ENCODE assay signal across 22 cellular contexts in the genomic region with DNA sequence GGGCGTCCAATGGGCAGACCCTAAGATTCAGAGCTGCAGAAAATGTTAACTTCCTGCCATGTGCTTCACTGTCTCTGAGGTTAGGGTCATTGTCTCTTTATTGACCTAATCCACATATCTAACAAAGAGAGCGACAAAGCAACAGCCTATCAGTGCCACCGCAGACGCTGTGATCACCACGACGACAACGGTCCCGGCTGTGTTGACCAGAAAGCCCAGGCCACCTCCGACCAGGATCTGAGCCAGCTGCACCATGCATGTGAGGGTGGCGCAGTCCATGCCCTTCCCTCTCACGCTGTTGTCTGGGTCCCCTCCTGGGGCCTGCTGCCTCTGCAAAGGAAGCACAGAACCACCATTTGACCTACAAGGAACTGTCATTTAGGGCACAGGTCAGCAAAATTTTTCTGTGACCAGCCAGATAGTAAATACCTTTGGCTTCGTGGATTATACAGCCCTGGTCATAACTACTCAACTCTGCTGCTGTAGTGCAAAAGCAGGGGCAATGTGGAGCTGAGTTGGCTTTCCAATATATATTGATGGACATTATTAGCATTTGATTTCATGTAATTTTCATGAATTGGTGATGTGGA. TPM values are rescaled to one million over a fixed set of nuclear protein-coding genes. Genes with fewer than 3 reads are reported as not detected.
DNase-seq lines count a peak whose midpoint lies in the region; ATAC-seq, FAIRE-seq and TF ChIP-seq lines count a peak whose summit lies in the region.
"Had no signal": no experiment of that assay in that cellular context is flagged by ENCODE, and none has a peak within 500 bp of the region (broad histone marks: within the 10 kb centered on the region; RNA-seq: fewer than 3 reads in every experiment).

No MANE protein-coding gene starts in this region.

- no peak overlapping the region for H3K56ac ChIP-seq in H9 (ENCODE audit: insufficient read length, low read depth, low read length)

- H2BK5ac ChIP-seq in H9 (ENCODE audit: insufficient read length, low read length), result no peak overlapping the region

- H3K4me3 Mint-ChIP-seq in H9 (no peak overlapping the region), endodermal cell (no peak overlapping the region)
- H3K4me3 Mint-ChIP-seq: CD4-positive, CD25-positive, alpha-beta regulatory T cell had no signal

- no peak overlapping the region for H2AK5ac ChIP-seq in H9 (ENCODE audit: insufficient read length, low read length)

- H3K79me1 ChIP-seq in H9 (ENCODE audit: insufficient read depth, low read depth, low read length, poor library complexity, severe bottlenecking), result no peaks in the 10 kb centered on the region

- H3K4me1 ChIP-seq in H9 (ENCODE audit: insufficient read depth, low read length) (0 out of 2 replicates have a peak, but pooled peaks cover 2% of the 10 kb centered on the region), endodermal cell (ENCODE audit: control insufficient read depth, insufficient read depth, low read length) (peaks cover 5% of the 10 kb centered on the region), thyroid gland (no peaks in the 10 kb centered on the region), pancreas (no peaks in the 10 kb centered on the region)

- H3K27ac ChIP-seq in H9 (ENCODE audit: insufficient read length, low read depth, low read length) (no peak overlapping the region), endodermal cell (ENCODE audit: low read depth, low read length) (no peak overlapping the region), thyroid gland (no peak overlapping the region), pancreas (no peak overlapping the region)
- H3K27ac ChIP-seq: SK-N-MC had no signal

- H2BK120ac ChIP-seq in H9 (ENCODE audit: low read depth, low read length, poor library complexity, severe bottlenecking), result no peak overlapping the region

- no peak overlapping the region for H3K4ac ChIP-seq in H9 (ENCODE audit: low read depth, low read length)

- no peak overlapping the region for H2BK20ac ChIP-seq in H9 (ENCODE audit: low read depth, low read length, poor library complexity, severe bottlenecking)

- H3K9ac ChIP-seq in H9 (ENCODE audit: extremely low read depth, insufficient read length, low read length) (no peak overlapping the region), endodermal cell (ENCODE audit: extremely low read depth, low read length, poor library complexity, severe bottlenecking) (no peak overlapping the region)

- H3K9me3 Mint-ChIP-seq in H9 (no peaks in the 10 kb centered on the region), endodermal cell (peaks cover 1% of the 10 kb centered on the region)

- peak; percentile 62 for DNase-seq in H9
- DNase-seq in NCI-H748 treated with DMSO at 0.1 percent for 48 hours (lab: John Stamatoyannopoulos, UW), result peak; percentile 36
- DNase-seq in endodermal cell, result peak; percentile 68
- DNase-seq in urothelium cell line (ENCODE audit: low spot score), result no peak
- no peak for DNase-seq in thyroid gland
- DNase-seq in NCI-H446 (lab: John Stamatoyannopoulos, UW), result no peak
- DNase-seq in pancreas, result no peak
- DNase-seq: CD4-positive, CD25-positive, alpha-beta regulatory T cell; COR-L47; DND-41; GOT3; Kasumi-1; NCI-H187 treated with DMSO at 0.1 percent for 48 hours; NCI-H510A treated with DMSO at 0.1 percent for 48 hours; PC-3; RPMI8226; SHP77 treated with DMSO at 0.1 percent for 48 hours; SW 1271 had no signal

- H3K9me3 ChIP-seq in H9 (ENCODE audit: control insufficient read depth, low read depth, low read length) (no peaks in the 10 kb centered on the region), endodermal cell (ENCODE audit: control insufficient read depth, low read length) (no peaks in the 10 kb centered on the region), thyroid gland (no peaks in the 10 kb centered on the region), pancreas (no peaks in the 10 kb centered on the region)

- intact Hi-C loops in thyroid gland (cut with DNase I), result no loop called here
- intact Hi-C loops in pancreas (cut with DNase I), result no loop called here

- H2AFZ ChIP-seq in H9 (ENCODE audit: low read length), result no peak overlapping the region

- H3K23ac ChIP-seq in H9 (ENCODE audit: insufficient read length, low read depth, low read length), result no peak overlapping the region

- no peak for TF ChIP-seq POLR2A in thyroid gland (IDR thresholded peaks at IDR 0.05)

- no peak overlapping the region for H3K14ac ChIP-seq in H9 (ENCODE audit: insufficient read depth, low read length)

- no peak overlapping the region for H4K8ac ChIP-seq in H9 (replicated peaks; ENCODE audit: insufficient read length, low read depth, low read length)

- H3K36me3 Mint-ChIP-seq in H9 (ENCODE audit: insufficient read depth in 1 of 3, low read depth in 3 of 3) (no peaks in the 10 kb centered on the region), endodermal cell (ENCODE audit: low read depth) (no peaks in the 10 kb centered on the region)
- H3K36me3 Mint-ChIP-seq: CD4-positive, CD25-positive, alpha-beta regulatory T cell had no signal

- no peak overlapping the region for H2BK12ac ChIP-seq in H9 (ENCODE audit: insufficient read length, low read depth, low read length)

- H3K23me2 ChIP-seq in H9 (ENCODE audit: insufficient read length, low read depth, low read length, poor library complexity, severe bottlenecking), result no peaks in the 10 kb centered on the region

- no peaks in the 10 kb centered on the region for H4K20me1 ChIP-seq in H9 (ENCODE audit: control insufficient read depth, insufficient read depth, insufficient read length)

- H2BK15ac ChIP-seq in H9 (ENCODE audit: low read depth, low read length), result no peak overlapping the region

- no peak overlapping the region for H3K4me3 ChIP-seq in endodermal cell (ENCODE audit: low read length)
- no peak overlapping the region for H3K4me3 ChIP-seq in thyroid gland (replicated peaks in 1 of 3)
- no peak overlapping the region for H3K4me3 ChIP-seq in pancreas
- H3K4me3 ChIP-seq: GM12878, SK-N-MC had no signal

- H3K27me3 ChIP-seq in H9 (ENCODE audit: insufficient read depth, low read length) (no peaks in the 10 kb centered on the region), endodermal cell (ENCODE audit: control insufficient read depth, insufficient read depth, low read length, poor library complexity, severe bottlenecking) (no peaks in the 10 kb centered on the region), thyroid gland (no peaks in the 10 kb centered on the region), pancreas (no peaks in the 10 kb centered on the region)

- ATAC-seq in pancreas, result no peak
- ATAC-seq: GM12878, PC-3 had no signal

- no peak for TF ChIP-seq CTCF in H9 (conservative IDR thresholded peaks at IDR 0.05)
- no peak for TF ChIP-seq CTCF in endodermal cell (conservative IDR thresholded peaks at IDR 0.05)
- TF ChIP-seq CTCF in thyroid gland (IDR thresholded peaks at IDR 0.05), result no peak
- no peak for TF ChIP-seq CTCF in pancreas (IDR thresholded peaks at IDR 0.05)

- H4K5ac ChIP-seq in H9 (ENCODE audit: insufficient read length, low read depth, low read length), result no peak overlapping the region

- H3K27me3 Mint-ChIP-seq in H9 (ENCODE audit: low read depth), result peaks cover 2% of the 10 kb centered on the region
- H3K27me3 Mint-ChIP-seq in endodermal cell (ENCODE audit: insufficient read depth), result peaks cover 8% of the 10 kb centered on the region

- H3K79me2 ChIP-seq in H9 (ENCODE audit: insufficient read depth, low read length), result no peaks in the 10 kb centered on the region

- no peak overlapping the region for H4K91ac ChIP-seq in H9 (ENCODE audit: insufficient read length, low read depth, low read length)

- no peak overlapping the region for H3K18ac ChIP-seq in H9 (ENCODE audit: insufficient read length, low read depth, low read length)

- no peak overlapping the region for H3K27ac Mint-ChIP-seq in H9
- no peak overlapping the region for H3K27ac Mint-ChIP-seq in endodermal cell
- H3K27ac Mint-ChIP-seq: CD4-positive, CD25-positive, alpha-beta regulatory T cell had no signal

- H3T11ph ChIP-seq in H9 (ENCODE audit: low read length), result no peak overlapping the region

- H3K36me3 ChIP-seq in endodermal cell (ENCODE audit: control insufficient read depth, insufficient read depth, low read length), result no peaks in the 10 kb centered on the region
- no peaks in the 10 kb centered on the region for H3K36me3 ChIP-seq in thyroid gland
- no peaks in the 10 kb centered on the region for H3K36me3 ChIP-seq in pancreas

- WGBS in H9 (ENCODE audit: extremely low coverage, insufficient read length, low lambda C conversion rate), result no CpG with 5 or more reads among the region's 12 CpGs
- WGBS in endodermal cell (ENCODE audit: insufficient coverage in 1 of 2, insufficient read length in 1 of 2), 2 experiments, result 85 to 90% methylated on average over 8 to 12 of the region's 12 CpGs
- 73 to 82% methylated on average over 12 of the region's 12 CpGs for WGBS in thyroid gland, 2 donors
- 42 to 58% methylated on average over 12 of the region's 12 CpGs for WGBS in pancreas, 2 donors

- FAIRE-seq in urothelium cell line (lab: Jason Lieb, UNC), result peak; percentile 83
- no peak for FAIRE-seq in pancreas (lab: Jason Lieb, UNC)
- FAIRE-seq: GM12878 had no signal

- H3K4me2 ChIP-seq in H9 (ENCODE audit: insufficient read depth, insufficient read length, low read length), result no peak overlapping the region

- peaks cover 13 to 14% of the 10 kb centered on the region in 2 experiments; a peak in 3 of 4 replicates for H3K4me1 Mint-ChIP-seq in H9
- peaks cover 3% of the 10 kb centered on the region for H3K4me1 Mint-ChIP-seq in endodermal cell

RNA-seq across cellular contexts. Expression of gene RXFP3, which starts 8.5 kb away (rescaled TPM):
- not detected in 2 replicates for total RNA-seq in H9 (2021)
- total RNA-seq in endodermal cell, result under 1 TPM in 1 of 2 donors, not detected in 1; 0.13 TPM
- not detected for polyA plus RNA-seq in endodermal cell (2013, experiment 1 of 2)
- not detected for polyA plus RNA-seq in endodermal cell (2013, experiment 2 of 2)
- total RNA-seq in thyroid gland, result not detected
- under 1 TPM in 2 of 6 donors, not detected in 4; 0.09 TPM for total RNA-seq in pancreas
- under 1 TPM in 1 of 2 donors, not detected in 1; 0.16 TPM for polyA plus RNA-seq in pancreas
- total RNA-seq: CD4-positive, CD25-positive, alpha-beta regulatory T cell; GM12878; MCF 10A; PC-3 had no signal
- polyA plus RNA-seq: BJ; CD4-positive, CD25-positive, alpha-beta regulatory T cell had no signal

RNA-seq across cellular contexts. Expression of gene SLC45A2, which starts 39.9 kb away (rescaled TPM):
- not detected in 2 replicates for total RNA-seq in H9 (2021)
- total RNA-seq in endodermal cell, result under 1 TPM in 1 of 2 donors, not detected in 1; 0.20 TPM
- 0.50 TPM for polyA plus RNA-seq in endodermal cell (2013, experiment 1 of 2)
- polyA plus RNA-seq in endodermal cell (2013, experiment 2 of 2), result 0.41 TPM
- not detected for total RNA-seq in thyroid gland
- total RNA-seq in pancreas, result under 1 TPM in 2 of 6 donors, not detected in 4; 0.18 to 0.20 TPM
- under 1 TPM; 0.08 to 0.26 TPM for polyA plus RNA-seq in pancreas
- total RNA-seq: CD4-positive, CD25-positive, alpha-beta regulatory T cell; MCF 10A; PC-3 had no signal
- polyA plus RNA-seq: BJ; CD4-positive, CD25-positive, alpha-beta regulatory T cell had no signal

RNA-seq across cellular contexts. Expression of gene ADAMTS12, which starts 52.8 kb away (rescaled TPM):
- total RNA-seq in H9 (2021) (5.2 and 6.2 TPM in 2 replicates), endodermal cell (100 to 1,000 TPM in 1 of 2 donors, 10 to 100 TPM in 1; 80.2 to 123 TPM), thyroid gland (1 to 10 TPM; 1.3 to 5.8 (median 2.3) TPM), pancreas (1 to 10 TPM in 2 of 6 donors, under 1 TPM in 4; 0.31 to 4.2 (median 0.60) TPM)
- polyA plus RNA-seq in endodermal cell (2013, experiment 1 of 2), result 14.2 TPM
- polyA plus RNA-seq in endodermal cell (2013, experiment 2 of 2), result 14.2 TPM
- under 1 TPM; 0.34 to 0.42 TPM for polyA plus RNA-seq in pancreas
- total RNA-seq: CD4-positive, CD25-positive, alpha-beta regulatory T cell; MCF 10A had no signal
- polyA plus RNA-seq: CD4-positive, CD25-positive, alpha-beta regulatory T cell had no signal

Comparison
In these comparisons a context has a peak if more than half of its experiments do, and no peak if none do; other contexts are left out.
1. DNase-seq: peak in H9 (single experiment), NCI-H748 treated with DMSO at 0.1 percent for 48 hours (single experiment) and endodermal cell (single experiment); none in urothelium cell line (single experiment), thyroid gland (0 of 2), NCI-H446 (0 of 2) and pancreas (0 of 6).
2. RNA of gene ADAMTS12, which starts 52.8 kb away (total RNA-seq): 80.2 to 123 TPM in endodermal cell; 5.2 to 6.2 TPM in H9, 1.3 to 5.8 TPM in thyroid gland and 0.31 to 4.2 TPM in pancreas; every median in the first group is over 10 times any median in the second.